In genomic region chr11:102415252-102415916, GRCh38 we compare ENCODE assay signal across 17 cellular contexts. TPM values are rescaled to one million over a fixed set of nuclear protein-coding genes. Genes with fewer than 3 reads are reported as not detected.
DNase-seq lines count a peak whose midpoint lies in the region; ATAC-seq lines count a peak whose summit lies in the region.
"Had no signal": no experiment of that assay in that cellular context is flagged by ENCODE, and none has a peak within 500 bp of the region (broad histone marks: within the 10 kb centered on the region; RNA-seq: fewer than 3 reads in every experiment).

No MANE protein-coding gene starts in this region.

- H3K27me3 ChIP-seq in neuronal stem cell (ENCODE audit: control insufficient read depth in 3 of 3, insufficient read depth in 3 of 3, low read depth in 1 of 3, low read length in 3 of 3) = no peaks in the 10 kb centered on the region

- H4K8ac ChIP-seq in neuronal stem cell (ENCODE audit: low read depth, low read length) = no peak overlapping the region

- H2BK5ac ChIP-seq in neuronal stem cell (ENCODE audit: low read length) = no peak overlapping the region

- H2AFZ ChIP-seq in neuronal stem cell (ENCODE audit: low read length) = no peak overlapping the region
- H2AFZ ChIP-seq: PC-9 had no signal

- WGBS in neuronal stem cell (ENCODE audit: extremely low coverage in 2 of 2, insufficient read length in 2 of 2, insufficient replicate concordance in 1 of 2), 2 donors = 100% methylated on average over 1 of the region's 1 CpG; no CpG with 5 or more reads in 1 of the 2 donors

- H2BK12ac ChIP-seq in neuronal stem cell (ENCODE audit: low read length) = no peak overlapping the region

- H3K18ac ChIP-seq in neuronal stem cell (ENCODE audit: low read length) = no peak overlapping the region

- H3K14ac ChIP-seq in neuronal stem cell (ENCODE audit: low read length) = no peak overlapping the region

- no peak overlapping the region for H4K91ac ChIP-seq in neuronal stem cell (ENCODE audit: low read depth, low read length, poor library complexity)

- POLR2A ChIA-PET in activated CD4-positive, alpha-beta T cell treated with anti-CD3 and anti-CD28 coated beads, Interleukin-2, amount 10 ng/mL, durations not matched to agents 7 days and 5 days (lab: Charles Lee) = interaction anchor here (0.6 kb wide), 1 partner anchor 676 kb away, joined by 4 read pairs; no protein-coding TSS in a partner anchor

- no peak for DNase-seq in activated CD4-positive, alpha-beta T cell treated with anti-CD3 and anti-CD28 coated beads, Interleukin-2, amount 10 ng/mL, durations not matched to agents 7 days and 5 days
- DNase-seq in activated CD4-positive, alpha-beta T cell treated with anti-CD3 and anti-CD28 coated beads, Interleukin-2, amount 50 U/mL, for 48 hours = no peak
- DNase-seq in T-helper 2 cell treated with Interferon-gamma antibody and Interleukin-4, amounts not matched to agents 5 μg/mL and 100 μg/mL, for 36 hours (ENCODE audit: low spot score) = no peak
- no peak for DNase-seq in stimulated activated naive B cell treated with anti-CD40 and anti-IgM and Interleukin-4, amounts not matched to agents 10 μg/mL and 1 μg/mL and 100 μg/mL, for 72 hours
- DNase-seq in neuronal stem cell (ENCODE audit: low spot score) = no peak
- DNase-seq: activated CD8-positive, alpha-beta memory T cell treated with anti-CD3 and anti-CD28 coated beads for 24 hours; effector CD8-positive, alpha-beta T cell; kidney; NCI-H1092 treated with DMSO at 0.1 percent for 48 hours; PC-9 had no signal

- H3K36me3 ChIP-seq in neuronal stem cell (replicated peaks in 1 of 2; ENCODE audit: control insufficient read depth in 2 of 2, insufficient read depth in 2 of 2, low read length in 2 of 2) = peaks cover 3 to 4% of the 10 kb centered on the region in 2 donors

- no peak for ATAC-seq in stimulated activated naive B cell treated with anti-CD40 and anti-IgM and Interleukin-4, amounts not matched to agents 10 μg/mL and 1 μg/mL and 100 μg/mL, for 72 hours (replicated peaks)
- ATAC-seq in HG03342 (IDR thresholded peaks at IDR 0.05; ENCODE audit: unreplicated experiment) (no peak), HG02970 (IDR thresholded peaks at IDR 0.05; ENCODE audit: low FRiP score, unreplicated experiment) (no peak)
- ATAC-seq: HCT116 had no signal

- H3K4me3 ChIP-seq in neuronal stem cell (ENCODE audit: low read length in 2 of 2) = no peak overlapping the region
- H3K4me3 ChIP-seq: PC-9 had no signal

- peaks cover 85% of the 10 kb centered on the region for H3K4me1 Mint-ChIP-seq in activated CD4-positive, alpha-beta T cell treated with anti-CD3 and anti-CD28 coated beads, Interleukin-2, amount 10 ng/mL, durations not matched to agents 7 days and 5 days
- peaks cover 57% of the 10 kb centered on the region for H3K4me1 Mint-ChIP-seq in T-helper 2 cell treated with Interferon-gamma antibody and Interleukin-4, amounts not matched to agents 5 μg/mL and 100 μg/mL, for 36 hours (ENCODE audit: low read depth)
- peaks cover 58% of the 10 kb centered on the region for H3K4me1 Mint-ChIP-seq in dendritic cell treated with granulocyte-macrophage colony-stimulating factor and Interleukin-4, amounts not matched to agents 40 ng/mL and 50 ng/mL, for 4 days (ENCODE audit: low read depth)
- H3K4me1 Mint-ChIP-seq in stimulated activated naive B cell treated with anti-CD40 and anti-IgM and Interleukin-4, amounts not matched to agents 10 μg/mL and 1 μg/mL and 100 μg/mL, for 72 hours = peaks cover 40 to 81% of the 10 kb centered on the region in 2 donors

- H3K9me3 ChIP-seq in neuronal stem cell (replicated peaks in 1 of 2; ENCODE audit: control insufficient read depth in 2 of 2, insufficient read depth in 1 of 2, low read depth in 1 of 2, low read length in 2 of 2) = peaks cover 0 to 14% of the 10 kb centered on the region in 2 donors

- no peak overlapping the region for H3K4me2 ChIP-seq in neuronal stem cell (ENCODE audit: insufficient read depth, low read length, poor library complexity, severe bottlenecking)
- H3K4me2 ChIP-seq: PC-9 had no signal

- H2BK120ac ChIP-seq in neuronal stem cell (ENCODE audit: low read depth, low read length) = no peak overlapping the region

- CTCF ChIA-PET in activated CD4-positive, alpha-beta T cell treated with anti-CD3 and anti-CD28 coated beads, Interleukin-2, amount 10 ng/mL, durations not matched to agents 7 days and 5 days (lab: Charles Lee) = interaction anchor here (1.0 to 1.5 kb wide), 3 partner anchors 20 to 81 kb away, joined by 3 read pairs; no protein-coding TSS in a partner anchor

- intact Hi-C loops in dendritic cell treated with granulocyte-macrophage colony-stimulating factor and Interleukin-4, amounts not matched to agents 40 ng/mL and 50 ng/mL, for 4 days (cut with micrococcal nuclease) = no loop called here

- H3K4ac ChIP-seq in neuronal stem cell (ENCODE audit: low read length) = no peak overlapping the region

- peaks cover 30% of the 10 kb centered on the region for H3K9me3 Mint-ChIP-seq in activated CD4-positive, alpha-beta T cell treated with anti-CD3 and anti-CD28 coated beads, Interleukin-2, amount 10 ng/mL, durations not matched to agents 7 days and 5 days
- H3K9me3 Mint-ChIP-seq in T-helper 2 cell treated with Interferon-gamma antibody and Interleukin-4, amounts not matched to agents 5 μg/mL and 100 μg/mL, for 36 hours = peaks cover 26% of the 10 kb centered on the region
- H3K9me3 Mint-ChIP-seq in dendritic cell treated with granulocyte-macrophage colony-stimulating factor and Interleukin-4, amounts not matched to agents 40 ng/mL and 50 ng/mL, for 4 days = no peaks in the 10 kb centered on the region
- peaks cover 16% of the 10 kb centered on the region in 2 donors for H3K9me3 Mint-ChIP-seq in stimulated activated naive B cell treated with anti-CD40 and anti-IgM and Interleukin-4, amounts not matched to agents 10 μg/mL and 1 μg/mL and 100 μg/mL, for 72 hours

- peaks cover 82% of the 10 kb centered on the region for H3K36me3 Mint-ChIP-seq in activated CD4-positive, alpha-beta T cell treated with anti-CD3 and anti-CD28 coated beads, Interleukin-2, amount 10 ng/mL, durations not matched to agents 7 days and 5 days (ENCODE audit: low read depth)
- peaks cover 62% of the 10 kb centered on the region for H3K36me3 Mint-ChIP-seq in T-helper 2 cell treated with Interferon-gamma antibody and Interleukin-4, amounts not matched to agents 5 μg/mL and 100 μg/mL, for 36 hours (ENCODE audit: low read depth)
- peaks cover 44% of the 10 kb centered on the region for H3K36me3 Mint-ChIP-seq in dendritic cell treated with granulocyte-macrophage colony-stimulating factor and Interleukin-4, amounts not matched to agents 40 ng/mL and 50 ng/mL, for 4 days (ENCODE audit: low read depth)
- H3K36me3 Mint-ChIP-seq in stimulated activated naive B cell treated with anti-CD40 and anti-IgM and Interleukin-4, amounts not matched to agents 10 μg/mL and 1 μg/mL and 100 μg/mL, for 72 hours = peaks cover 57 to 75% of the 10 kb centered on the region in 2 donors

- no peak overlapping the region for H3K27ac ChIP-seq in neuronal stem cell (replicated peaks; ENCODE audit: low read length)
- H3K27ac ChIP-seq: PC-9 had no signal

- H3K4me3 Mint-ChIP-seq in activated CD4-positive, alpha-beta T cell treated with anti-CD3 and anti-CD28 coated beads, Interleukin-2, amount 10 ng/mL, durations not matched to agents 7 days and 5 days = peak overlapping the region; percentile 23
- peak overlapping the region; percentile 69 for H3K4me3 Mint-ChIP-seq in T-helper 2 cell treated with Interferon-gamma antibody and Interleukin-4, amounts not matched to agents 5 μg/mL and 100 μg/mL, for 36 hours
- H3K4me3 Mint-ChIP-seq in dendritic cell treated with granulocyte-macrophage colony-stimulating factor and Interleukin-4, amounts not matched to agents 40 ng/mL and 50 ng/mL, for 4 days = no peak overlapping the region
- H3K4me3 Mint-ChIP-seq in stimulated activated naive B cell treated with anti-CD40 and anti-IgM and Interleukin-4, amounts not matched to agents 10 μg/mL and 1 μg/mL and 100 μg/mL, for 72 hours = peak overlapping the region in 1 of 2 donors; percentile 39
- H3K4me3 Mint-ChIP-seq: CD14-positive monocyte, neural crest cell, type B pancreatic cell had no signal

- H3K4me1 ChIP-seq in neuronal stem cell (ENCODE audit: control insufficient read depth in 2 of 2, insufficient read depth in 1 of 2, low read depth in 1 of 2, low read length in 2 of 2) = no peaks in the 10 kb centered on the region

- H3K9ac ChIP-seq in neuronal stem cell (ENCODE audit: low read depth, low read length, poor library complexity) = no peak overlapping the region

- no peak overlapping the region for H2BK15ac ChIP-seq in neuronal stem cell (ENCODE audit: low read length)

- H3K23ac ChIP-seq in neuronal stem cell (ENCODE audit: low read depth, low read length, poor library complexity) = no peak overlapping the region

- H3K27me3 Mint-ChIP-seq in activated CD4-positive, alpha-beta T cell treated with anti-CD3 and anti-CD28 coated beads, Interleukin-2, amount 10 ng/mL, durations not matched to agents 7 days and 5 days = no peaks in the 10 kb centered on the region
- H3K27me3 Mint-ChIP-seq in T-helper 2 cell treated with Interferon-gamma antibody and Interleukin-4, amounts not matched to agents 5 μg/mL and 100 μg/mL, for 36 hours (ENCODE audit: low read depth) = no peaks in the 10 kb centered on the region
- no peaks in the 10 kb centered on the region for H3K27me3 Mint-ChIP-seq in dendritic cell treated with granulocyte-macrophage colony-stimulating factor and Interleukin-4, amounts not matched to agents 40 ng/mL and 50 ng/mL, for 4 days
- no peaks in the 10 kb centered on the region for H3K27me3 Mint-ChIP-seq in stimulated activated naive B cell treated with anti-CD40 and anti-IgM and Interleukin-4, amounts not matched to agents 10 μg/mL and 1 μg/mL and 100 μg/mL, for 72 hours
- H3K27me3 Mint-ChIP-seq: type B pancreatic cell had no signal

- no peaks in the 10 kb centered on the region for H3K79me1 ChIP-seq in neuronal stem cell (ENCODE audit: low read depth, low read length)

- peak overlapping the region; percentile 58 for H3K27ac Mint-ChIP-seq in activated CD4-positive, alpha-beta T cell treated with anti-CD3 and anti-CD28 coated beads, Interleukin-2, amount 10 ng/mL, durations not matched to agents 7 days and 5 days
- peak overlapping the region; percentile 72 for H3K27ac Mint-ChIP-seq in T-helper 2 cell treated with Interferon-gamma antibody and Interleukin-4, amounts not matched to agents 5 μg/mL and 100 μg/mL, for 36 hours
- peak overlapping the region; percentile 4 for H3K27ac Mint-ChIP-seq in dendritic cell treated with granulocyte-macrophage colony-stimulating factor and Interleukin-4, amounts not matched to agents 40 ng/mL and 50 ng/mL, for 4 days
- H3K27ac Mint-ChIP-seq in stimulated activated naive B cell treated with anti-CD40 and anti-IgM and Interleukin-4, amounts not matched to agents 10 μg/mL and 1 μg/mL and 100 μg/mL, for 72 hours = peak overlapping the region; percentile 9
- H3K27ac Mint-ChIP-seq: type B pancreatic cell had no signal

- no peak overlapping the region for H2AK5ac ChIP-seq in neuronal stem cell (ENCODE audit: low read depth, low read length)

RNA-seq across cellular contexts. Expression of gene TMEM123, which starts 37.2 kb away (rescaled TPM):
- total RNA-seq in activated CD4-positive, alpha-beta T cell treated with anti-CD3 and anti-CD28 coated beads, Interleukin-2, amount 10 ng/mL, durations not matched to agents 7 days and 5 days = 100 to 1,000 TPM; 489 to 694 TPM
- polyA plus RNA-seq in neuronal stem cell (2013, experiment 1 of 2) = 103 TPM
- 107 TPM for polyA plus RNA-seq in neuronal stem cell (2013, experiment 2 of 2)

Comparison
In these comparisons a context has a peak if more than half of its experiments do, and no peak if none do; other contexts are left out.
1. H3K27ac Mint-ChIP-seq: peak in every context shown above with its lines; median percentile 72 in T-helper 2 cell treated with Interferon-gamma antibody and Interleukin-4, amounts not matched to agents 5 μg/mL and 100 μg/mL, for 36 hours; 58 in activated CD4-positive, alpha-beta T cell treated with anti-CD3 and anti-CD28 coated beads, Interleukin-2, amount 10 ng/mL, durations not matched to agents 7 days and 5 days; 9 in stimulated activated naive B cell treated with anti-CD40 and anti-IgM and Interleukin-4, amounts not matched to agents 10 μg/mL and 1 μg/mL and 100 μg/mL, for 72 hours; 4 in dendritic cell treated with granulocyte-macrophage colony-stimulating factor and Interleukin-4, amounts not matched to agents 40 ng/mL and 50 ng/mL, for 4 days.